ENCODE assay signal across 25 cellular contexts in genomic region chr7:47440320-47440719, GRCh38.
"Had no signal": no experiment of that assay in that cellular context is flagged by ENCODE, and none has a peak within 500 bp of the region (broad histone marks: within the 10 kb centered on the region; RNA-seq: fewer than 3 reads in every experiment).

No MANE protein-coding gene starts in this region.

- H3K9me3 Mint-ChIP-seq: activated naive CD4-positive, alpha-beta T cell treated with anti-CD3 and anti-CD28 coated beads, Interleukin-2, amount 10 ng/mL, durations not matched to agents 7 days and 5 days; activated naive CD8-positive, alpha-beta T cell treated with anti-CD3 and anti-CD28 coated beads, Interleukin-2, amount 50 U/mL, for 24 hours; neural progenitor cell had no signal

- H3K36me3 Mint-ChIP-seq: activated naive CD4-positive, alpha-beta T cell treated with anti-CD3 and anti-CD28 coated beads, Interleukin-2, amount 10 ng/mL, durations not matched to agents 7 days and 5 days had no signal

- ATAC-seq: activated naive CD8-positive, alpha-beta T cell treated with anti-CD3 and anti-CD28 coated beads, Interleukin-2, amount 50 U/mL, for 24 hours; left lung; psoas muscle had no signal

- H3K4me3 ChIP-seq: esophagus squamous epithelium, heart right ventricle, left lung, neural progenitor cell, ovary, psoas muscle, sigmoid colon, suprapubic skin, transverse colon had no signal

- H3K27me3 Mint-ChIP-seq: activated naive CD8-positive, alpha-beta T cell treated with anti-CD3 and anti-CD28 coated beads, Interleukin-2, amount 50 U/mL, for 24 hours had no signal

- H3K27me3 ChIP-seq: brain microvascular endothelial cell, esophagus squamous epithelium, heart right ventricle, left lung, neural progenitor cell, ovary, sigmoid colon, suprapubic skin, transverse colon had no signal

- H3K4me1 ChIP-seq: esophagus squamous epithelium, suprapubic skin had no signal

- H3K36me3 ChIP-seq: neural progenitor cell, ovary had no signal

- DNase-seq: activated CD4-positive, alpha-beta T cell treated with anti-CD3 and anti-CD28 coated beads, Interleukin-2, amount 50 U/mL, for 1 hour; activated CD4-positive, CD25-positive, alpha-beta regulatory T cell treated with anti-CD3 and anti-CD28 coated beads, Interleukin-2, amount 50 U/mL, for 72 hours; activated CD8-positive, alpha-beta memory T cell treated with anti-CD3 and anti-CD28 coated beads, Interleukin-2, amount 50 U/mL, for 48 hours; activated effector memory CD4-positive, alpha-beta T cell treated with Interleukin-2 at 50 U/mL for 16 hours; activated naive CD4-positive, alpha-beta T cell treated with anti-CD3 and anti-CD28 coated beads, Interleukin-2, amount 10 ng/mL, durations not matched to agents 7 days and 5 days; activated naive CD8-positive, alpha-beta T cell treated with anti-CD3 and anti-CD28 coated beads, Interleukin-2, amount 50 U/mL, for 24 hours; activated T-cell treated with anti-CD3 and anti-CD28 coated beads, Interleukin-2, amount 50 U/mL, for 48 hours; anterior cingulate cortex; brain microvascular endothelial cell; cerebellar nuclear complex; dermis blood vessel endothelial cell; effector memory CD4-positive, alpha-beta T cell; esophagus squamous epithelium; heart right ventricle; left lung; ovary; psoas muscle; sigmoid colon; stimulated activated naive CD4-positive, alpha-beta T cell; SW 1271; T-helper 2 cell; transverse colon had no signal

- H3K27ac Mint-ChIP-seq: activated naive CD4-positive, alpha-beta T cell treated with anti-CD3 and anti-CD28 coated beads, Interleukin-2, amount 10 ng/mL, durations not matched to agents 7 days and 5 days; activated naive CD8-positive, alpha-beta T cell treated with anti-CD3 and anti-CD28 coated beads, Interleukin-2, amount 50 U/mL, for 24 hours had no signal

- H3K27ac ChIP-seq: brain microvascular endothelial cell, esophagus squamous epithelium, heart right ventricle, left lung, neural progenitor cell, ovary, psoas muscle, sigmoid colon, suprapubic skin, transverse colon, VCaP had no signal

- H3K4me3 Mint-ChIP-seq: activated naive CD4-positive, alpha-beta T cell treated with anti-CD3 and anti-CD28 coated beads, Interleukin-2, amount 10 ng/mL, durations not matched to agents 7 days and 5 days; activated naive CD8-positive, alpha-beta T cell treated with anti-CD3 and anti-CD28 coated beads, Interleukin-2, amount 50 U/mL, for 24 hours; neural progenitor cell had no signal

- H3K9me3 ChIP-seq: esophagus squamous epithelium, heart right ventricle, left lung, ovary, psoas muscle, sigmoid colon, suprapubic skin, transverse colon had no signal

- H3K4me1 Mint-ChIP-seq: activated naive CD4-positive, alpha-beta T cell treated with anti-CD3 and anti-CD28 coated beads, Interleukin-2, amount 10 ng/mL, durations not matched to agents 7 days and 5 days; activated naive CD8-positive, alpha-beta T cell treated with anti-CD3 and anti-CD28 coated beads, Interleukin-2, amount 50 U/mL, for 24 hours had no signal
